31 cellular contexts compared by ENCODE assay signal in the genomic region with DNA sequence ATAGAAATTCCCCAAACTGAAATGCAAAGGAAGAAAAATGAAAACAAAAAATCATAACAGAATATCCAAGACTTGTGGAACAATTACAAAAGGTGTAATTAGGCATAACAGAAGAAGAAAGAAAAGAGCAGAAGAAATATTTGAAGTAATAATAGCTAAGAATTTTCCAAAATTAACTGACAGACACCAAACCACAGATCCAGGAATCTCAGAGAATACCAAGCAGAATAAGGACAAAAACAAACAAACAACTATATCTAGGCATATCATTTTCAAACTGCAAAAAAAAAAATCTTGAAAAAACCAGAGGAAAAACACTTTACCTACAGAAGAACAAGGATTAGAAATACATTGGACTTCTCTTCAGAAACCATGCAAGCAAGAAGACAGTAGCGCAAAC.
"Had no signal": no experiment of that assay in that cellular context is flagged by ENCODE, and none has a peak within 500 bp of the region (broad histone marks: within the 10 kb centered on the region; RNA-seq: fewer than 3 reads in every experiment).

No MANE protein-coding gene starts in this region.

- H3K9me3 ChIP-seq: adrenal gland, ascending aorta, body of pancreas, breast epithelium had no signal

- DNase-seq: activated effector memory CD4-positive, alpha-beta T cell treated with anti-CD3 and anti-CD28 coated beads, Interleukin-2, amount 50 U/mL, for 16 hours; activated effector memory CD4-positive, alpha-beta T cell treated with Interleukin-2 at 50 U/mL for 16 hours; activated gamma-delta T cell; activated gamma-delta T cell treated with Interleukin-2 at 50 U/mL for 16 hours; activated naive CD4-positive, alpha-beta T cell; activated naive CD4-positive, alpha-beta T cell treated with anti-CD3 and anti-CD28 coated beads for 36 hours; activated naive CD4-positive, alpha-beta T cell treated with anti-CD3 and anti-CD28 coated beads, Interleukin-2, amount 10 ng/mL, durations not matched to agents 7 days and 5 days; activated naive CD4-positive, alpha-beta T cell treated with anti-CD3 and anti-CD28 coated beads, Interleukin-2, amount 50 U/mL, for 16 hours; activated naive CD4-positive, alpha-beta T cell treated with Interleukin-2 at 50 U/mL for 16 hours; activated naive CD8-positive, alpha-beta T cell treated with anti-CD3 and anti-CD28 coated beads for 36 hours; activated naive CD8-positive, alpha-beta T cell treated with anti-CD3 and anti-CD28 coated beads, Interleukin-2, amount 10 ng/mL, durations not matched to agents 7 days and 5 days; activated naive CD8-positive, alpha-beta T cell treated with anti-CD3 and anti-CD28 coated beads, Interleukin-2, amount 50 U/mL, for 24 hours; activated T-cell treated with anti-CD3 and anti-CD28 coated beads, Interleukin-2, amount 50 U/mL, for 4 hours; activated T-cell treated with anti-CD3 and anti-CD28 coated beads, Interleukin-2, amount 50 U/mL, for 48 hours; activated T-cell treated with anti-CD3 and anti-CD28 coated beads, Interleukin-2, amount 50 U/mL, for 72 hours; adrenal gland; amniotic stem cell; amygdala; anterior cingulate cortex; aorta; body of pancreas; brain microvascular endothelial cell; caudate nucleus; central memory CD4-positive, alpha-beta T cell; cerebellar nuclear complex had no signal

- H3K4me3 ChIP-seq: adrenal gland, ascending aorta, body of pancreas, breast epithelium, cardiac muscle cell had no signal

- FAIRE-seq: astrocyte, bronchial epithelial cell, colon had no signal

- H3K4me1 ChIP-seq: adrenal gland, ascending aorta, body of pancreas, breast epithelium had no signal

- H3K27ac ChIP-seq: adrenal gland, ascending aorta, body of pancreas, brain microvascular endothelial cell, breast epithelium, cardiac muscle cell had no signal

- H3K36me3 ChIP-seq: adrenal gland, ascending aorta, brain microvascular endothelial cell, breast epithelium, cardiac muscle cell had no signal
